20 cellular contexts compared by ENCODE assay signal in genomic region chr4:8203817-8204216, GRCh38. TPM values are rescaled to one million over a fixed set of nuclear protein-coding genes. Genes with fewer than 3 reads are reported as not detected.
DNase-seq lines count a peak whose midpoint lies in the region; ATAC-seq and TF ChIP-seq lines count a peak whose summit lies in the region.
"Had no signal": no experiment of that assay in that cellular context is flagged by ENCODE, and none has a peak within 500 bp of the region (broad histone marks: within the 10 kb centered on the region; RNA-seq: fewer than 3 reads in every experiment).

No MANE protein-coding gene starts in this region.

- H3K9ac ChIP-seq in BLaER1, result peak overlapping the region; percentile 78
- H3K9ac ChIP-seq in Loucy (ENCODE audit: low read depth, low read length, poor library complexity, severe bottlenecking), result peak overlapping the region; percentile 23
- no peak overlapping the region for H3K9ac ChIP-seq in neuronal stem cell (ENCODE audit: low read depth, low read length, poor library complexity)

- H4K8ac ChIP-seq in neuronal stem cell (ENCODE audit: low read depth, low read length), result no peak overlapping the region

- H3K79me2 ChIP-seq in Loucy (ENCODE audit: insufficient read depth, low read length), result peaks cover 77% of the 10 kb centered on the region

- H3K14ac ChIP-seq in neuronal stem cell (ENCODE audit: low read length), result no peak overlapping the region

- no peak overlapping the region for H2BK15ac ChIP-seq in neuronal stem cell (ENCODE audit: low read length)

- H3K4me2 ChIP-seq in BLaER1 (peak overlapping the region; percentile 99), Loucy (ENCODE audit: low read depth, low read length, poor library complexity, severe bottlenecking) (peak overlapping the region; percentile 98), neuronal stem cell (ENCODE audit: insufficient read depth, low read length, poor library complexity, severe bottlenecking) (no peak overlapping the region)
- H3K4me2 ChIP-seq: PC-9 had no signal

- H3K27me3 ChIP-seq in BLaER1 (no peaks in the 10 kb centered on the region), Loucy (ENCODE audit: insufficient read depth, low read length, poor library complexity, severe bottlenecking) (no peaks in the 10 kb centered on the region), neuronal stem cell (ENCODE audit: control insufficient read depth in 3 of 3, insufficient read depth in 3 of 3, low read depth in 1 of 3, low read length in 3 of 3) (no peaks in the 10 kb centered on the region), ascending aorta (no peaks in the 10 kb centered on the region)
- H3K27me3 ChIP-seq: BE2C, SJCRH30 had no signal

- H4K91ac ChIP-seq in neuronal stem cell (ENCODE audit: low read depth, low read length, poor library complexity), result peak overlapping the region; percentile 56

- no peak overlapping the region for H2BK5ac ChIP-seq in neuronal stem cell (ENCODE audit: low read length)

- H4K20me1 ChIP-seq in BLaER1 (peaks cover 70% of the 10 kb centered on the region), Loucy (ENCODE audit: insufficient read depth, low read length, poor library complexity, severe bottlenecking) (peaks cover 9% of the 10 kb centered on the region)

- no peak overlapping the region for H2BK120ac ChIP-seq in neuronal stem cell (ENCODE audit: low read depth, low read length)

- H3K4me3 ChIP-seq in BLaER1 (peak overlapping the region; percentile 73), Loucy (ENCODE audit: low read length, poor library complexity, severe bottlenecking) (peak overlapping the region; percentile 88), neuronal stem cell (ENCODE audit: low read length in 2 of 2) (no peak overlapping the region), ascending aorta (no peak overlapping the region)
- H3K4me3 ChIP-seq: HAP-1, PC-9, SJCRH30 had no signal

- H3K4me1 ChIP-seq in BLaER1, result peaks cover 98% of the 10 kb centered on the region
- peaks cover 69% of the 10 kb centered on the region for H3K4me1 ChIP-seq in Loucy (ENCODE audit: insufficient read depth, low read length, poor library complexity, severe bottlenecking)
- peaks cover 7 to 20% of the 10 kb centered on the region in 2 donors for H3K4me1 ChIP-seq in neuronal stem cell (ENCODE audit: control insufficient read depth in 2 of 2, insufficient read depth in 1 of 2, low read depth in 1 of 2, low read length in 2 of 2)
- peaks cover 8 to 15% of the 10 kb centered on the region in 2 donors for H3K4me1 ChIP-seq in ascending aorta
- H3K4me1 ChIP-seq: HAP-1 had no signal

- no peaks in the 10 kb centered on the region for H3K9me3 Mint-ChIP-seq in central memory CD8-positive, alpha-beta T cell
- H3K9me3 Mint-ChIP-seq: CD8-positive, alpha-beta T cell had no signal

- H3K27me3 Mint-ChIP-seq in central memory CD8-positive, alpha-beta T cell, result no peaks in the 10 kb centered on the region

- peak overlapping the region; percentile 96 for H3K27ac ChIP-seq in BLaER1
- no peak overlapping the region for H3K27ac ChIP-seq in neuronal stem cell (replicated peaks; ENCODE audit: low read length)
- no peak overlapping the region for H3K27ac ChIP-seq in ascending aorta
- H3K27ac ChIP-seq: PC-9, SJCRH30 had no signal

- H3K9me3 ChIP-seq in BLaER1 (no peaks in the 10 kb centered on the region), Loucy (ENCODE audit: insufficient read depth, low read depth, low read length) (no peaks in the 10 kb centered on the region), neuronal stem cell (replicated peaks in 1 of 2; ENCODE audit: control insufficient read depth in 2 of 2, insufficient read depth in 1 of 2, low read depth in 1 of 2, low read length in 2 of 2) (no peaks in the 10 kb centered on the region), ascending aorta (no peaks in the 10 kb centered on the region)
- H3K9me3 ChIP-seq: BE2C, HAP-1, SJCRH30 had no signal

- no peak overlapping the region for H2AFZ ChIP-seq in Loucy (ENCODE audit: low read length)
- H2AFZ ChIP-seq in neuronal stem cell (ENCODE audit: low read length), result peak overlapping the region; percentile 53
- H2AFZ ChIP-seq: PC-9 had no signal

- peaks cover 1% of the 10 kb centered on the region for H3K79me1 ChIP-seq in neuronal stem cell (ENCODE audit: low read depth, low read length)

- H3K4me1 Mint-ChIP-seq in central memory CD8-positive, alpha-beta T cell, result peaks cover 55% of the 10 kb centered on the region

- no peaks in the 10 kb centered on the region for H3F3A ChIP-seq in Loucy (ENCODE audit: low read depth)

- H3K36me3 ChIP-seq in BLaER1 (peaks cover 21% of the 10 kb centered on the region), Loucy (ENCODE audit: insufficient read depth, low read length) (no peaks in the 10 kb centered on the region), neuronal stem cell (replicated peaks in 1 of 2; ENCODE audit: control insufficient read depth in 2 of 2, insufficient read depth in 2 of 2, low read length in 2 of 2) (no peaks in the 10 kb centered on the region), ascending aorta (no peaks in the 10 kb centered on the region)
- H3K36me3 ChIP-seq: HAP-1, SJCRH30 had no signal

- no peak for ATAC-seq in central memory CD8-positive, alpha-beta T cell (replicated peaks; ENCODE audit: extremely low read depth, poor library complexity, severe bottlenecking)
- no peak for ATAC-seq in stimulated activated naive CD8-positive, alpha-beta T cell treated with anti-CD3 and anti-CD28 coated beads, Interleukin-15, Interleukin-2, amounts not matched to agents 100 U/mL and 50 U/mL, for 24 hours
- ATAC-seq: CD8-positive, alpha-beta T cell had no signal

- H3K4me3 Mint-ChIP-seq in central memory CD8-positive, alpha-beta T cell, result peak overlapping the region; percentile 29

- H3K9me2 ChIP-seq in Loucy (replicated peaks; ENCODE audit: low read depth, low read length), result no peaks in the 10 kb centered on the region

- no CpG with 5 or more reads among the region's 10 CpGs for WGBS in neuronal stem cell (ENCODE audit: extremely low coverage in 2 of 2, insufficient read length in 2 of 2, insufficient replicate concordance in 1 of 2), 2 donors

- H2BK12ac ChIP-seq in neuronal stem cell (ENCODE audit: low read length), result no peak overlapping the region

- peaks cover 29% of the 10 kb centered on the region for H3K36me3 Mint-ChIP-seq in central memory CD8-positive, alpha-beta T cell (ENCODE audit: insufficient read depth)

- peak overlapping the region; percentile 53 for H3K18ac ChIP-seq in neuronal stem cell (ENCODE audit: low read length)

- no peak for DNase-seq in central memory CD8-positive, alpha-beta T cell (ENCODE audit: low spot score in 2 of 2)
- DNase-seq in neuronal stem cell (ENCODE audit: low spot score), result no peak
- no peak for DNase-seq in stimulated activated naive CD4-positive, alpha-beta T cell treated with Interleukin-2 at 50 U/mL for 16 hours (lab: John Stamatoyannopoulos, UW)
- DNase-seq in ascending aorta (ENCODE audit: low spot score in 2 of 2), result no peak
- DNase-seq in hepatic stellate cell (ENCODE audit: low spot score), result no peak
- no peak for DNase-seq in stimulated activated naive CD8-positive, alpha-beta T cell treated with anti-CD3 and anti-CD28 coated beads, Interleukin-15, Interleukin-2, amounts not matched to agents 100 U/mL and 50 U/mL, for 24 hours
- DNase-seq: 8988T; BE2C; CD8-positive, alpha-beta T cell; DMS53; MV-4-11; NCI-H187; NCI-H2107; NCI-H510A treated with DMSO at 0.1 percent for 48 hours; NCI-H82; PC-9; SJCRH30 had no signal

- no peak for TF ChIP-seq CTCF in Loucy (conservative IDR thresholded peaks at IDR 0.05; ENCODE audit: low read length)
- no peak for TF ChIP-seq CTCF in ascending aorta (IDR thresholded peaks at IDR 0.05)

- no peak overlapping the region for H3K27ac Mint-ChIP-seq in central memory CD8-positive, alpha-beta T cell (ENCODE audit: low read depth)
- H3K27ac Mint-ChIP-seq: CD8-positive, alpha-beta T cell had no signal

- H2AK5ac ChIP-seq in neuronal stem cell (ENCODE audit: low read depth, low read length), result peak overlapping the region; percentile 78

- H3K4ac ChIP-seq in neuronal stem cell (ENCODE audit: low read length), result no peak overlapping the region

- intact Hi-C loops in ascending aorta (cut with DNase I), result no loop called here

- H3K23ac ChIP-seq in neuronal stem cell (ENCODE audit: low read depth, low read length, poor library complexity), result no peak overlapping the region

RNA-seq across cellular contexts. Expression of gene SH3TC1, which starts 4.7 kb away (rescaled TPM):
- polyA plus RNA-seq in neuronal stem cell (2013, experiment 1 of 2), result 0.13 TPM
- polyA plus RNA-seq in neuronal stem cell (2013, experiment 2 of 2), result 0.08 TPM
- total RNA-seq in ascending aorta, result 64.5 TPM

RNA-seq across cellular contexts. Expression of gene ABLIM2, which starts 45.2 kb away (rescaled TPM):
- polyA plus RNA-seq in neuronal stem cell (2013, experiment 1 of 2), result 0.78 TPM
- polyA plus RNA-seq in neuronal stem cell (2013, experiment 2 of 2), result 0.93 TPM
- total RNA-seq in ascending aorta, result 30.8 TPM

Comparison
In these comparisons a context has a peak if more than half of its experiments do, and no peak if none do; other contexts are left out.
1. H3K4me3 ChIP-seq: peak in BLaER1 (single experiment) and Loucy (single experiment); none in neuronal stem cell (0 of 2) and ascending aorta (0 of 2).